In the genomic region with DNA sequence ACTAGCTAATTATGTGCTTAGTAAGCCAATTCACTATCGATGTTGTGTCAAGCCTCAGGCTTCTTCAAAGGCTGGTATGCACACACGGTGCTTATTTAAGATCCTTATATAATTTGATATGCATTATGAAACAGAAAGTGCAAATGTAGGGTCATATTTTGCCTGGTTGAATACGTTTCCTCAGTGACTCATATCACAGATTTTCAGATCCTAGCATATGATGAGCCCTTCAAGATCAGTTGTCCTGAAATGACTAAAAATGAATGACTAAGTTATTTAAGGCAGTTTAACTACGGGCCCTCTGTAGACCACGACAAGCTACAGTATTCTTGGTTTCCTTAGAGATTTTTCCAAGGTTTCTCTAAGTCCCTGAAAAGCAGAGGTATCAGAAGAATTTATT, we compare ENCODE assay signal across 1 cellular context.
TF ChIP-seq lines count a peak whose summit lies in the region.

No MANE protein-coding gene starts in this region.

TF ChIP-seq in GM12878, 131 proteins besides CTCF, POLR2A, EP300 and RAD21 (continued from another document and continues in another):
- TF ChIP-seq, protein P1, sequence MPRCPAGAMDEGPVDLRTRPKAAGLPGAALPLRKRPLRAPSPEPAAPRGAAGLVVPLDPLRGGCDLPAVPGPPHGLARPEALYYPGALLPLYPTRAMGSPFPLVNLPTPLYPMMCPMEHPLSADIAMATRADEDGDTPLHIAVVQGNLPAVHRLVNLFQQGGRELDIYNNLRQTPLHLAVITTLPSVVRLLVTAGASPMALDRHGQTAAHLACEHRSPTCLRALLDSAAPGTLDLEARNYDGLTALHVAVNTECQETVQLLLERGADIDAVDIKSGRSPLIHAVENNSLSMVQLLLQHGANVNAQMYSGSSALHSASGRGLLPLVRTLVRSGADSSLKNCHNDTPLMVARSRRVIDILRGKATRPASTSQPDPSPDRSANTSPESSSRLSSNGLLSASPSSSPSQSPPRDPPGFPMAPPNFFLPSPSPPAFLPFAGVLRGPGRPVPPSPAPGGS (IDR thresholded peaks at IDR 0.05; ENCODE audit: borderline replicate concordance, insufficient read depth, low read depth, low read length, poor library complexity, severe bottlenecking): peak; percentile 32
- TF ChIP-seq, protein P2, sequence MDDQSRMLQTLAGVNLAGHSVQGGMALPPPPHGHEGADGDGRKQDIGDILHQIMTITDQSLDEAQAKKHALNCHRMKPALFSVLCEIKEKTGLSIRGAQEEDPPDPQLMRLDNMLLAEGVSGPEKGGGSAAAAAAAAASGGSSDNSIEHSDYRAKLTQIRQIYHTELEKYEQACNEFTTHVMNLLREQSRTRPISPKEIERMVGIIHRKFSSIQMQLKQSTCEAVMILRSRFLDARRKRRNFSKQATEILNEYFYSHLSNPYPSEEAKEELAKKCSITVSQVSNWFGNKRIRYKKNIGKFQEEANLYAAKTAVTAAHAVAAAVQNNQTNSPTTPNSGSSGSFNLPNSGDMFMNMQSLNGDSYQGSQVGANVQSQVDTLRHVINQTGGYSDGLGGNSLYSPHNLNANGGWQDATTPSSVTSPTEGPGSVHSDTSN (IDR thresholded peaks at IDR 0.05; ENCODE audit: insufficient replicate concordance, low read depth, low read length): no peak
- TF ChIP-seq, protein P3, sequence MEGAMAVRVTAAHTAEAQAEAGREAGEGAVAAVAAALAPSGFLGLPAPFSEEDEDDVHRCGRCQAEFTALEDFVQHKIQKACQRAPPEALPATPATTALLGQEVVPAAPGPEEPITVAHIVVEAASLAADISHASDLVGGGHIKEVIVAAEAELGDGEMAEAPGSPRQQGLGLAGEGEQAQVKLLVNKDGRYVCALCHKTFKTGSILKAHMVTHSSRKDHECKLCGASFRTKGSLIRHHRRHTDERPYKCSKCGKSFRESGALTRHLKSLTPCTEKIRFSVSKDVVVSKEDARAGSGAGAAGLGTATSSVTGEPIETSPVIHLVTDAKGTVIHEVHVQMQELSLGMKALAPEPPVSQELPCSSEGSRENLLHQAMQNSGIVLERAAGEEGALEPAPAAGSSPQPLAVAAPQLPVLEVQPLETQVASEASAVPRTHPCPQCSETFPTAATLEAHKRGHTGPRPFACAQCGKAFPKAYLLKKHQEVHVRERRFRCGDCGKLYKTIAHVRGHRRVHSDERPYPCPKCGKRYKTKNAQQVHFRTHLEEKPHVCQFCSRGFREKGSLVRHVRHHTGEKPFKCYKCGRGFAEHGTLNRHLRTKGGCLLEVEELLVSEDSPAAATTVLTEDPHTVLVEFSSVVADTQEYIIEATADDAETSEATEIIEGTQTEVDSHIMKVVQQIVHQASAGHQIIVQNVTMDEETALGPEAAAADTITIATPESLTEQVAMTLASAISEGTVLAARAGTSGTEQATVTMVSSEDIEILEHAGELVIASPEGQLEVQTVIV (IDR thresholded peaks at IDR 0.05; ENCODE audit: borderline replicate concordance, partially characterized antibody): no peak
- TF ChIP-seq JUNB (IDR thresholded peaks at IDR 0.05): peak; percentile 99
- TF ChIP-seq, protein P4, sequence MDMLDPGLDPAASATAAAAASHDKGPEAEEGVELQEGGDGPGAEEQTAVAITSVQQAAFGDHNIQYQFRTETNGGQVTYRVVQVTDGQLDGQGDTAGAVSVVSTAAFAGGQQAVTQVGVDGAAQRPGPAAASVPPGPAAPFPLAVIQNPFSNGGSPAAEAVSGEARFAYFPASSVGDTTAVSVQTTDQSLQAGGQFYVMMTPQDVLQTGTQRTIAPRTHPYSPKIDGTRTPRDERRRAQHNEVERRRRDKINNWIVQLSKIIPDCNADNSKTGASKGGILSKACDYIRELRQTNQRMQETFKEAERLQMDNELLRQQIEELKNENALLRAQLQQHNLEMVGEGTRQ (IDR thresholded peaks at IDR 0.05; ENCODE audit: borderline replicate concordance, low read depth, low read length): no peak
- no peak for TF ChIP-seq SUPT20H (IDR thresholded peaks at IDR 0.05; ENCODE audit: borderline replicate concordance, control insufficient read depth, low read depth, low read length)
- TF ChIP-seq RBBP5 (conservative IDR thresholded peaks at IDR 0.05): no peak
- peak; percentile 73 for TF ChIP-seq EED (IDR thresholded peaks at IDR 0.05; ENCODE audit: low read depth)
- TF ChIP-seq, protein P5, sequence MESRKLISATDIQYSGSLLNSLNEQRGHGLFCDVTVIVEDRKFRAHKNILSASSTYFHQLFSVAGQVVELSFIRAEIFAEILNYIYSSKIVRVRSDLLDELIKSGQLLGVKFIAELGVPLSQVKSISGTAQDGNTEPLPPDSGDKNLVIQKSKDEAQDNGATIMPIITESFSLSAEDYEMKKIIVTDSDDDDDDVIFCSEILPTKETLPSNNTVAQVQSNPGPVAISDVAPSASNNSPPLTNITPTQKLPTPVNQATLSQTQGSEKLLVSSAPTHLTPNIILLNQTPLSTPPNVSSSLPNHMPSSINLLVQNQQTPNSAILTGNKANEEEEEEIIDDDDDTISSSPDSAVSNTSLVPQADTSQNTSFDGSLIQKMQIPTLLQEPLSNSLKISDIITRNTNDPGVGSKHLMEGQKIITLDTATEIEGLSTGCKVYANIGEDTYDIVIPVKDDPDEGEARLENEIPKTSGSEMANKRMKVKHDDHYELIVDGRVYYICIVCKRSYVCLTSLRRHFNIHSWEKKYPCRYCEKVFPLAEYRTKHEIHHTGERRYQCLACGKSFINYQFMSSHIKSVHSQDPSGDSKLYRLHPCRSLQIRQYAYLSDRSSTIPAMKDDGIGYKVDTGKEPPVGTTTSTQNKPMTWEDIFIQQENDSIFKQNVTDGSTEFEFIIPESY (IDR thresholded peaks at IDR 0.05): no peak
- peak; percentile 92 for TF ChIP-seq MEF2A (IDR thresholded peaks at IDR 0.05; ENCODE audit: insufficient read depth, low read depth, low read length)
- no peak for TF ChIP-seq YY1 (IDR thresholded peaks at IDR 0.05; ENCODE audit: low read depth, low read length)
- TF ChIP-seq CREM (IDR thresholded peaks at IDR 0.05; ENCODE audit: low read depth): peak; percentile 79; the same call in 1 of the 2 replicates
- TF ChIP-seq FOXM1 (IDR thresholded peaks at IDR 0.05; ENCODE audit: low read depth, low read length): peak; percentile 85
- TF ChIP-seq, protein P6, sequence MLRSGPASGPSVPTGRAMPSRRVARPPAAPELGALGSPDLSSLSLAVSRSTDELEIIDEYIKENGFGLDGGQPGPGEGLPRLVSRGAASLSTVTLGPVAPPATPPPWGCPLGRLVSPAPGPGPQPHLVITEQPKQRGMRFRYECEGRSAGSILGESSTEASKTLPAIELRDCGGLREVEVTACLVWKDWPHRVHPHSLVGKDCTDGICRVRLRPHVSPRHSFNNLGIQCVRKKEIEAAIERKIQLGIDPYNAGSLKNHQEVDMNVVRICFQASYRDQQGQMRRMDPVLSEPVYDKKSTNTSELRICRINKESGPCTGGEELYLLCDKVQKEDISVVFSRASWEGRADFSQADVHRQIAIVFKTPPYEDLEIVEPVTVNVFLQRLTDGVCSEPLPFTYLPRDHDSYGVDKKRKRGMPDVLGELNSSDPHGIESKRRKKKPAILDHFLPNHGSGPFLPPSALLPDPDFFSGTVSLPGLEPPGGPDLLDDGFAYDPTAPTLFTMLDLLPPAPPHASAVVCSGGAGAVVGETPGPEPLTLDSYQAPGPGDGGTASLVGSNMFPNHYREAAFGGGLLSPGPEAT (IDR thresholded peaks at IDR 0.05; ENCODE audit: low read depth): 0 out of 2 replicates have a peak, but pooled peaks have one; percentile 36
- TF ChIP-seq, protein P7, sequence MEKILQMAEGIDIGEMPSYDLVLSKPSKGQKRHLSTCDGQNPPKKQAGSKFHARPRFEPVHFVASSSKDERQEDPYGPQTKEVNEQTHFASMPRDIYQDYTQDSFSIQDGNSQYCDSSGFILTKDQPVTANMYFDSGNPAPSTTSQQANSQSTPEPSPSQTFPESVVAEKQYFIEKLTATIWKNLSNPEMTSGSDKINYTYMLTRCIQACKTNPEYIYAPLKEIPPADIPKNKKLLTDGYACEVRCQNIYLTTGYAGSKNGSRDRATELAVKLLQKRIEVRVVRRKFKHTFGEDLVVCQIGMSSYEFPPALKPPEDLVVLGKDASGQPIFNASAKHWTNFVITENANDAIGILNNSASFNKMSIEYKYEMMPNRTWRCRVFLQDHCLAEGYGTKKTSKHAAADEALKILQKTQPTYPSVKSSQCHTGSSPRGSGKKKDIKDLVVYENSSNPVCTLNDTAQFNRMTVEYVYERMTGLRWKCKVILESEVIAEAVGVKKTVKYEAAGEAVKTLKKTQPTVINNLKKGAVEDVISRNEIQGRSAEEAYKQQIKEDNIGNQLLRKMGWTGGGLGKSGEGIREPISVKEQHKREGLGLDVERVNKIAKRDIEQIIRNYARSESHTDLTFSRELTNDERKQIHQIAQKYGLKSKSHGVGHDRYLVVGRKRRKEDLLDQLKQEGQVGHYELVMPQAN (conservative IDR thresholded peaks at IDR 0.05): no peak
- TF ChIP-seq NFXL1 (IDR thresholded peaks at IDR 0.05; ENCODE audit: borderline replicate concordance): no peak
- peak; percentile 98 for TF ChIP-seq NR2F1 (conservative IDR thresholded peaks at IDR 0.05)
- TF ChIP-seq, protein P8, sequence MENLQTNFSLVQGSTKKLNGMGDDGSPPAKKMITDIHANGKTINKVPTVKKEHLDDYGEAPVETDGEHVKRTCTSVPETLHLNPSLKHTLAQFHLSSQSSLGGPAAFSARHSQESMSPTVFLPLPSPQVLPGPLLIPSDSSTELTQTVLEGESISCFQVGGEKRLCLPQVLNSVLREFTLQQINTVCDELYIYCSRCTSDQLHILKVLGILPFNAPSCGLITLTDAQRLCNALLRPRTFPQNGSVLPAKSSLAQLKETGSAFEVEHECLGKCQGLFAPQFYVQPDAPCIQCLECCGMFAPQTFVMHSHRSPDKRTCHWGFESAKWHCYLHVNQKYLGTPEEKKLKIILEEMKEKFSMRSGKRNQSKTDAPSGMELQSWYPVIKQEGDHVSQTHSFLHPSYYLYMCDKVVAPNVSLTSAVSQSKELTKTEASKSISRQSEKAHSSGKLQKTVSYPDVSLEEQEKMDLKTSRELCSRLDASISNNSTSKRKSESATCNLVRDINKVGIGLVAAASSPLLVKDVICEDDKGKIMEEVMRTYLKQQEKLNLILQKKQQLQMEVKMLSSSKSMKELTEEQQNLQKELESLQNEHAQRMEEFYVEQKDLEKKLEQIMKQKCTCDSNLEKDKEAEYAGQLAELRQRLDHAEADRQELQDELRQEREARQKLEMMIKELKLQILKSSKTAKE (IDR thresholded peaks at IDR 0.05; ENCODE audit: low read depth, poor library complexity, severe bottlenecking): no peak
- peak; percentile 34; the same call in 1 of the 2 replicates for TF ChIP-seq PAX5 (IDR thresholded peaks at IDR 0.05; ENCODE audit: borderline replicate concordance, low read depth, low read length)
- no peak for TF ChIP-seq PAX8 (IDR thresholded peaks at IDR 0.05)
- peak; percentile 84; the same call in 1 of the 2 replicates for TF ChIP-seq ZBED1 (IDR thresholded peaks at IDR 0.05; ENCODE audit: borderline replicate concordance)
- TF ChIP-seq, protein P9, sequence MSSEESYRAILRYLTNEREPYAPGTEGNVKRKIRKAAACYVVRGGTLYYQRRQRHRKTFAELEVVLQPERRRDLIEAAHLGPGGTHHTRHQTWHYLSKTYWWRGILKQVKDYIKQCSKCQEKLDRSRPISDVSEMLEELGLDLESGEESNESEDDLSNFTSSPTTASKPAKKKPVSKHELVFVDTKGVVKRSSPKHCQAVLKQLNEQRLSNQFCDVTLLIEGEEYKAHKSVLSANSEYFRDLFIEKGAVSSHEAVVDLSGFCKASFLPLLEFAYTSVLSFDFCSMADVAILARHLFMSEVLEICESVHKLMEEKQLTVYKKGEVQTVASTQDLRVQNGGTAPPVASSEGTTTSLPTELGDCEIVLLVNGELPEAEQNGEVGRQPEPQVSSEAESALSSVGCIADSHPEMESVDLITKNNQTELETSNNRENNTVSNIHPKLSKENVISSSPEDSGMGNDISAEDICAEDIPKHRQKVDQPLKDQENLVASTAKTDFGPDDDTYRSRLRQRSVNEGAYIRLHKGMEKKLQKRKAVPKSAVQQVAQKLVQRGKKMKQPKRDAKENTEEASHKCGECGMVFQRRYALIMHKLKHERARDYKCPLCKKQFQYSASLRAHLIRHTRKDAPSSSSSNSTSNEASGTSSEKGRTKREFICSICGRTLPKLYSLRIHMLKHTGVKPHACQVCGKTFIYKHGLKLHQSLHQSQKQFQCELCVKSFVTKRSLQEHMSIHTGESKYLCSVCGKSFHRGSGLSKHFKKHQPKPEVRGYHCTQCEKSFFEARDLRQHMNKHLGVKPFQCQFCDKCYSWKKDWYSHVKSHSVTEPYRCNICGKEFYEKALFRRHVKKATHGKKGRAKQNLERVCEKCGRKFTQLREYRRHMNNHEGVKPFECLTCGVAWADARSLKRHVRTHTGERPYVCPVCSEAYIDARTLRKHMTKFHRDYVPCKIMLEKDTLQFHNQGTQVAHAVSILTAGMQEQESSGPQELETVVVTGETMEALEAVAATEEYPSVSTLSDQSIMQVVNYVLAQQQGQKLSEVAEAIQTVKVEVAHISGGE (CRISPR knock-in tag; IDR thresholded peaks at IDR 0.05): no peak
- TF ChIP-seq, protein P10, sequence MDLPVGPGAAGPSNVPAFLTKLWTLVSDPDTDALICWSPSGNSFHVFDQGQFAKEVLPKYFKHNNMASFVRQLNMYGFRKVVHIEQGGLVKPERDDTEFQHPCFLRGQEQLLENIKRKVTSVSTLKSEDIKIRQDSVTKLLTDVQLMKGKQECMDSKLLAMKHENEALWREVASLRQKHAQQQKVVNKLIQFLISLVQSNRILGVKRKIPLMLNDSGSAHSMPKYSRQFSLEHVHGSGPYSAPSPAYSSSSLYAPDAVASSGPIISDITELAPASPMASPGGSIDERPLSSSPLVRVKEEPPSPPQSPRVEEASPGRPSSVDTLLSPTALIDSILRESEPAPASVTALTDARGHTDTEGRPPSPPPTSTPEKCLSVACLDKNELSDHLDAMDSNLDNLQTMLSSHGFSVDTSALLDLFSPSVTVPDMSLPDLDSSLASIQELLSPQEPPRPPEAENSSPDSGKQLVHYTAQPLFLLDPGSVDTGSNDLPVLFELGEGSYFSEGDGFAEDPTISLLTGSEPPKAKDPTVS (IDR thresholded peaks at IDR 0.05; ENCODE audit: low read depth, low read length): no peak
- no peak for TF ChIP-seq CBFB (IDR thresholded peaks at IDR 0.05; ENCODE audit: low read depth)
- 0 out of 4 replicates have a peak, but pooled peaks of 1 of the 2 experiments have one; percentile 46 for TF ChIP-seq SRF (IDR thresholded peaks at IDR 0.05; ENCODE audit: low read depth in 2 of 2, low read length in 2 of 2)
- no peak for TF ChIP-seq ZNF207 (IDR thresholded peaks at IDR 0.05; ENCODE audit: borderline replicate concordance)
- TF ChIP-seq YBX1 (IDR thresholded peaks at IDR 0.05): no peak
- TF ChIP-seq TCF7 (IDR thresholded peaks at IDR 0.05; ENCODE audit: borderline replicate concordance): peak; percentile 71; the same call in 1 of the 2 replicates
- TF ChIP-seq ZSCAN29 (IDR thresholded peaks at IDR 0.05): no peak
- peak; percentile 81 for TF ChIP-seq RUNX3 (IDR thresholded peaks at IDR 0.05; ENCODE audit: low read length)
- no peak for TF ChIP-seq ZNF24 (IDR thresholded peaks at IDR 0.05)
- TF ChIP-seq PML (IDR thresholded peaks at IDR 0.05; ENCODE audit: low read length): peak; percentile 55
- TF ChIP-seq KAT2A (conservative IDR thresholded peaks at IDR 0.05; ENCODE audit: control insufficient read depth, low read depth, low read length): no peak
- TF ChIP-seq NFIC (IDR thresholded peaks at IDR 0.05; ENCODE audit: low read depth, low read length): peak; percentile 91
- no peak for TF ChIP-seq LARP7 (IDR thresholded peaks at IDR 0.05)
- TF ChIP-seq POLR2AphosphoS5 (IDR thresholded peaks at IDR 0.05; ENCODE audit: low read length): no peak
- no peak for TF ChIP-seq ZNF274 (IDR thresholded peaks at IDR 0.05; ENCODE audit: insufficient read depth, insufficient read length)
- TF ChIP-seq TAF1 (IDR thresholded peaks at IDR 0.05; ENCODE audit: borderline replicate concordance, low read depth, low read length): no peak
- no peak for TF ChIP-seq MXI1 (IDR thresholded peaks at IDR 0.05; ENCODE audit: low read depth, low read length)
